ENCODE assay signal across 20 cellular contexts in genomic region chr20:60786686-60787217, GRCh38.
DNase-seq lines count a peak whose midpoint lies in the region; ATAC-seq, FAIRE-seq and TF ChIP-seq lines count a peak whose summit lies in the region.
"Had no signal": no experiment of that assay in that cellular context is flagged by ENCODE, and none has a peak within 500 bp of the region (broad histone marks: within the 10 kb centered on the region; RNA-seq: fewer than 3 reads in every experiment).

No MANE protein-coding gene starts in this region.

- no peak overlapping the region for H2BK5ac ChIP-seq in mesendoderm (ENCODE audit: low read length)

- H3K36me3 ChIP-seq in testis (ENCODE audit: low read depth, missing control alignments) (no peaks in the 10 kb centered on the region), mesendoderm (ENCODE audit: control insufficient read depth, insufficient read depth, low read length) (no peaks in the 10 kb centered on the region)
- H3K36me3 ChIP-seq in CD4-positive, alpha-beta memory T cell (ENCODE audit: insufficient read depth, low read length), result no peaks in the 10 kb centered on the region
- H3K36me3 ChIP-seq: BLaER1 had no signal

- no peak overlapping the region for H2BK120ac ChIP-seq in mesendoderm (ENCODE audit: low read depth, low read length)

- no peak overlapping the region for H4K8ac ChIP-seq in mesendoderm (ENCODE audit: low read depth, low read length)

- POLR2A ChIA-PET in WTC11 (lab: Charles Lee), result no interaction called here
- POLR2A ChIA-PET in CD4-positive, alpha-beta memory T cell (lab: Charles Lee; ENCODE audit: partially characterized antibody), result no interaction called here

- FAIRE-seq in HTR-8/SVneo (lab: Jason Lieb, UNC), result peak; percentile 4
- FAIRE-seq: D721Med, GM12892 had no signal

- H3K27ac ChIP-seq in testis, result no peak overlapping the region
- H3K27ac ChIP-seq in CD4-positive, alpha-beta memory T cell (ENCODE audit: low read depth, low read length), result no peak overlapping the region
- no peak overlapping the region for H3K27ac ChIP-seq in mesendoderm (ENCODE audit: low read depth, low read length)
- H3K27ac ChIP-seq: BLaER1, C4-2B had no signal

- peaks cover 10% of the 10 kb centered on the region; the same call in 1 of the 2 replicates for H3K36me3 Mint-ChIP-seq in WTC11
- H3K36me3 Mint-ChIP-seq in CD4-positive, alpha-beta memory T cell, result no peaks in the 10 kb centered on the region
- H3K36me3 Mint-ChIP-seq: CD4-positive, CD25-positive, alpha-beta regulatory T cell; CD8-positive, alpha-beta memory T cell had no signal

- no peak overlapping the region for H2BK15ac ChIP-seq in mesendoderm (replicated peaks; ENCODE audit: low read depth)

- peaks cover 27% of the 10 kb centered on the region for H3K9me3 Mint-ChIP-seq in WTC11
- H3K9me3 Mint-ChIP-seq in CD4-positive, alpha-beta memory T cell, result peaks cover 0 to 2% (median 0%) of the 10 kb centered on the region in 8 donors
- H3K9me3 Mint-ChIP-seq: CD8-positive, alpha-beta memory T cell had no signal

- H3K27me3 Mint-ChIP-seq in WTC11 (ENCODE audit: low read depth), result peaks cover 58% of the 10 kb centered on the region
- H3K27me3 Mint-ChIP-seq in CD4-positive, alpha-beta memory T cell, result peaks cover 3% of the 10 kb centered on the region in 2 donors
- H3K27me3 Mint-ChIP-seq: B cell; CD4-positive, CD25-positive, alpha-beta regulatory T cell had no signal

- no peak overlapping the region for H3K18ac ChIP-seq in mesendoderm (ENCODE audit: low read length)

- no peaks in the 10 kb centered on the region for H3K79me1 ChIP-seq in mesendoderm (ENCODE audit: low read length)

- no peak overlapping the region for H3K23ac ChIP-seq in mesendoderm (ENCODE audit: low read length)

- H3K4me2 ChIP-seq in mesendoderm (ENCODE audit: low read length), result no peak overlapping the region
- H3K4me2 ChIP-seq: BLaER1 had no signal

- H3K9me3 ChIP-seq in testis, result no peaks in the 10 kb centered on the region
- no peaks in the 10 kb centered on the region for H3K9me3 ChIP-seq in CD4-positive, alpha-beta memory T cell (ENCODE audit: control insufficient read depth in 1 of 2, low read length in 2 of 2)
- H3K9me3 ChIP-seq: BLaER1 had no signal

- no peak overlapping the region for H3K4ac ChIP-seq in mesendoderm (ENCODE audit: low read depth, low read length)

- H3K4me1 ChIP-seq in testis, result no peaks in the 10 kb centered on the region
- no peaks in the 10 kb centered on the region for H3K4me1 ChIP-seq in CD4-positive, alpha-beta memory T cell (ENCODE audit: insufficient read depth, low read length)
- H3K4me1 ChIP-seq in mesendoderm (ENCODE audit: control insufficient read depth, low read depth, low read length), result no peaks in the 10 kb centered on the region

- WGBS in testis, 2 donors, result 73 to 76% methylated on average over 4 of the region's 4 CpGs
- no CpG with 5 or more reads among the region's 4 CpGs for WGBS in mesendoderm (ENCODE audit: extremely low coverage, insufficient coverage, low lambda C conversion rate)

- CTCF ChIA-PET in WTC11 (lab: Charles Lee), result interaction anchor here (1.1 kb wide), 1 partner anchor 190 kb away, joined by 3 read pairs; no protein-coding TSS in a partner anchor
- CTCF ChIA-PET in CD4-positive, alpha-beta memory T cell (lab: Charles Lee; ENCODE audit: partially characterized antibody), result no interaction called here

- no peak overlapping the region for H3K56ac ChIP-seq in mesendoderm (ENCODE audit: low read length)

- H2AK5ac ChIP-seq in mesendoderm (ENCODE audit: low read length), result no peak overlapping the region

- no peak overlapping the region for H3K4me3 Mint-ChIP-seq in WTC11
- no peak overlapping the region for H3K4me3 Mint-ChIP-seq in CD4-positive, alpha-beta memory T cell
- H3K4me3 Mint-ChIP-seq: B cell; CD4-positive, CD25-positive, alpha-beta regulatory T cell; CD8-positive, alpha-beta memory T cell had no signal

- no peak for TF ChIP-seq POLR2A in testis (IDR thresholded peaks at IDR 0.05)

- TF ChIP-seq CTCF in WTC11 (IDR thresholded peaks at IDR 0.05), result no peak
- no peak for TF ChIP-seq CTCF in testis (IDR thresholded peaks at IDR 0.05)

- H3K4me3 ChIP-seq in testis, result no peak overlapping the region
- H3K4me3 ChIP-seq in CD4-positive, alpha-beta memory T cell (ENCODE audit: low read length in 2 of 2), result no peak overlapping the region
- H3K4me3 ChIP-seq in mesendoderm (ENCODE audit: low read length), result no peak overlapping the region
- H3K4me3 ChIP-seq: BLaER1 had no signal

- H3K9ac ChIP-seq in mesendoderm (ENCODE audit: low read length), result no peak overlapping the region
- H3K9ac ChIP-seq: BLaER1 had no signal

- no peaks in the 10 kb centered on the region for H3K79me2 ChIP-seq in mesendoderm (ENCODE audit: control insufficient read depth, insufficient read depth, low read length)

- ATAC-seq in WTC11, result no peak
- ATAC-seq in sciatic nerve, result peak; percentile 32
- no peak for ATAC-seq in esophagus mucosa

- intact Hi-C loops in sciatic nerve (cut with DNase I) (no loop called here), testis (cut with DNase I; ENCODE audit: low total_unique reads) (no loop called here)
- intact Hi-C loops in CD4-positive, alpha-beta memory T cell (cut with micrococcal nuclease), result no loop called here

- DNase-seq in HTR-8/SVneo (ENCODE audit: insufficient read length, low spot score) (no peak), WTC11 (ENCODE audit: low spot score) (no peak), left kidney (ENCODE audit: low read depth, low spot score) (peak; percentile 15), sciatic nerve (ENCODE audit: low spot score) (no peak), testis (no peak), mesendoderm (no peak)
- DNase-seq in CD4-positive, alpha-beta memory T cell, result no peak
- DNase-seq: CD4-positive, CD25-positive, alpha-beta regulatory T cell; CD8-positive, alpha-beta memory T cell; DMS 273 treated with DMSO at 0.1 percent for 48 hours; DMS79; GOT3; H7; HCEC 1CT had no signal

- no peak overlapping the region for H3K27ac Mint-ChIP-seq in WTC11
- no peak overlapping the region for H3K27ac Mint-ChIP-seq in CD4-positive, alpha-beta memory T cell
- H3K27ac Mint-ChIP-seq: B cell; CD4-positive, CD25-positive, alpha-beta regulatory T cell; CD8-positive, alpha-beta memory T cell had no signal

- H4K5ac ChIP-seq in mesendoderm (ENCODE audit: low read length), result no peak overlapping the region

- H3K27me3 ChIP-seq in testis, result no peaks in the 10 kb centered on the region
- H3K27me3 ChIP-seq in CD4-positive, alpha-beta memory T cell (ENCODE audit: insufficient read depth, low read length), result no peaks in the 10 kb centered on the region
- no peaks in the 10 kb centered on the region for H3K27me3 ChIP-seq in mesendoderm (ENCODE audit: insufficient read depth, low read length, poor library complexity)
- H3K27me3 ChIP-seq: BLaER1 had no signal

- H3K4me1 Mint-ChIP-seq in WTC11, result peaks cover 23% of the 10 kb centered on the region
- H3K4me1 Mint-ChIP-seq in CD4-positive, alpha-beta memory T cell, result no peaks in the 10 kb centered on the region
- H3K4me1 Mint-ChIP-seq: B cell; CD4-positive, CD25-positive, alpha-beta regulatory T cell; CD8-positive, alpha-beta memory T cell had no signal

TF ChIP-seq in WTC11, 78 proteins besides CTCF, POLR2A, EP300 and RAD21:
- TF ChIP-seq ZBTB43 (CRISPR knock-in tag; IDR thresholded peaks at IDR 0.05) (no peak), ZNF263 (CRISPR knock-in tag; IDR thresholded peaks at IDR 0.05; ENCODE audit: low read depth) (peak; percentile 53; the same call in 1 of the 2 replicates), ZNF512 (CRISPR knock-in tag; IDR thresholded peaks at IDR 0.05; ENCODE audit: borderline replicate concordance) (peak; percentile 63; the same call in 1 of the 2 replicates), ZNF425 (CRISPR knock-in tag; conservative IDR thresholded peaks at IDR 0.05) (no peak)
TF ChIP-seq in WTC11: peak in this region for 2.
